ENCODE assay signal across 9 cellular contexts in the genomic region with DNA sequence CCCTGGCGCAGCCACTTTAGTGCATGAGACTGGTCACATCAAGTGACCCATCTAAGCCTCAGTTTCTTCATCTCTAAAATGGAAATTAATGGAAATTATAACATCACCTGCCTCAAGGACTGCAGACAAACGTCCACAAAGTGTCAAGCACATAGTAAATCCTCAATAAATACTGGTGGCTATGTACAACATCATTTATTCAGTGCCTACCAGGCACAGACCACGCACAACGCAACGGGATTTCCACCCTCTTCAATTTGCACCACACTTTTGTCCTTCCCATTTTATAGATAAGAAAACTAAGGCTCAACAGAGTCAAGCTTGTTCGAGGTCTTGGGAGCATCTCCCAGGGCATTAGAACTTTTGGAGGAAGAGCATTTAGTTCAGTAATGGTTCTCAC. TPM values are rescaled to one million over a fixed set of nuclear protein-coding genes. Genes with fewer than 3 reads are reported as not detected.
DNase-seq lines count a peak whose midpoint lies in the region; ATAC-seq, FAIRE-seq and TF ChIP-seq lines count a peak whose summit lies in the region.
"Had no signal": no experiment of that assay in that cellular context is flagged by ENCODE, and none has a peak within 500 bp of the region (broad histone marks: within the 10 kb centered on the region; RNA-seq: fewer than 3 reads in every experiment).

No MANE protein-coding gene starts in this region.

- POLR2A ChIA-PET in HepG2 (lab: Yijun Ruan, JAX): interaction anchor here (2.4 kb wide), 1 partner anchor 60 kb away, joined by 19 read pairs; the partner anchor contains the start of gene TIMM44

- H3K4me1 ChIP-seq in HepG2 (ENCODE audit: insufficient read depth, low read length): peaks cover 51% of the 10 kb centered on the region
- H3K4me1 ChIP-seq in thymus (ENCODE audit: control insufficient read depth, insufficient read depth, low read length): peaks cover 20% of the 10 kb centered on the region

- no peak for TF ChIP-seq EP300 in HepG2 (IDR thresholded peaks at IDR 0.05; ENCODE audit: low read depth in 2 of 2, low read length in 2 of 2)
- TF ChIP-seq EP300 in HepG2 (CRISPR knock-in tag; IDR thresholded peaks at IDR 0.05; ENCODE audit: borderline replicate concordance): no peak

- H3K9me3 ChIP-seq in HepG2 (ENCODE audit: low read length): no peaks in the 10 kb centered on the region
- no peaks in the 10 kb centered on the region for H3K9me3 ChIP-seq in thymus (ENCODE audit: control insufficient read depth)

- peak overlapping the region; percentile 94 for H3K4me3 Mint-ChIP-seq in activated naive CD4-positive, alpha-beta T cell treated with anti-CD3 and anti-CD28 coated beads for 36 hours
- peak overlapping the region; percentile 97 for H3K4me3 Mint-ChIP-seq in activated naive CD8-positive, alpha-beta T cell

- no peaks in the 10 kb centered on the region for H3K27me3 Mint-ChIP-seq in activated naive CD4-positive, alpha-beta T cell treated with anti-CD3 and anti-CD28 coated beads for 36 hours (ENCODE audit: low read depth)
- H3K27me3 Mint-ChIP-seq in activated naive CD8-positive, alpha-beta T cell: no peaks in the 10 kb centered on the region

- peaks cover 51% of the 10 kb centered on the region for H4K20me1 ChIP-seq in HepG2 (ENCODE audit: insufficient read depth, low read length)

- H2AFZ ChIP-seq in HepG2 (ENCODE audit: low read length): no peak overlapping the region

- 37% methylated on average over 6 of the region's 6 CpGs for WGBS in HepG2 (ENCODE audit: low lambda C conversion rate)
- 77% methylated on average over 6 of the region's 6 CpGs for whole genome bisulfite sequencing in thymus

- TSS peak; percentile 75 for BruUV-seq in HepG2 (replicated peaks; lab: Mats Ljungman, UMichigan)

- no peak for FAIRE-seq in HepG2 (lab: Jason Lieb, UNC)

- no peak for ATAC-seq in HepG2

- intact Hi-C loops in activated naive CD4-positive, alpha-beta T cell treated with anti-CD3 and anti-CD28 coated beads for 36 hours (cut with micrococcal nuclease): loop anchor here (10.0 kb wide), 2 partner anchors 139 to 441 kb away; partner anchors contain the start of gene HNRNPM
- intact Hi-C loops in HepG2 (cut with micrococcal nuclease; ENCODE audit: unreplicated experiment): no loop called here

- TF ChIP-seq POLR2A in HepG2 (IDR thresholded peaks at IDR 0.05; ENCODE audit: insufficient read depth in 1 of 2, low read depth in 2 of 2, low read length in 2 of 2): no peak

- H3K79me2 ChIP-seq in HepG2 (ENCODE audit: insufficient read depth, low read length): peaks cover 60% of the 10 kb centered on the region

- H3K4me2 ChIP-seq in HepG2 (ENCODE audit: low read depth, low read length): peak overlapping the region; percentile 91

- TF ChIP-seq CTCF in HepG2 (CRISPR knock-in tag; IDR thresholded peaks at IDR 0.05): no peak

- peak overlapping the region; percentile 86 for H3K9ac ChIP-seq in HepG2 (ENCODE audit: insufficient read depth, low read depth, low read length)

- peak overlapping the region; percentile 87 to 100 (median 89) for H3K4me3 ChIP-seq in HepG2 (replicated peaks in 1 of 3; ENCODE audit: insufficient read depth in 1 of 3, low read depth in 2 of 3, low read length in 3 of 3)
- H3K4me3 ChIP-seq in thymus (ENCODE audit: low read length): peak overlapping the region; percentile 98

- H3K4me1 Mint-ChIP-seq in activated naive CD4-positive, alpha-beta T cell treated with anti-CD3 and anti-CD28 coated beads for 36 hours (ENCODE audit: low read depth): peaks cover 42% of the 10 kb centered on the region
- peaks cover 43% of the 10 kb centered on the region for H3K4me1 Mint-ChIP-seq in activated naive CD8-positive, alpha-beta T cell (ENCODE audit: low read depth)

- H3K27ac ChIP-seq in HepG2 (ENCODE audit: extremely low read length, insufficient read depth, low read length): peak overlapping the region; percentile 5
- H3K27ac ChIP-seq in thymus (ENCODE audit: low read depth): no peak overlapping the region

- no peak overlapping the region for H3K27ac Mint-ChIP-seq in activated naive CD4-positive, alpha-beta T cell treated with anti-CD3 and anti-CD28 coated beads for 36 hours
- peak overlapping the region; percentile 89 for H3K27ac Mint-ChIP-seq in activated naive CD8-positive, alpha-beta T cell

- H3K36me3 ChIP-seq in HepG2 (replicated peaks in 1 of 2; ENCODE audit: control insufficient read depth in 1 of 2, insufficient read depth in 2 of 2, low read length in 2 of 2) (peaks cover 6 to 8% of the 10 kb centered on the region in 2 experiments; a peak in 4 of 5 replicates), thymus (ENCODE audit: control insufficient read depth, insufficient read depth) (peaks cover 12% of the 10 kb centered on the region)

- no peaks in the 10 kb centered on the region for H3K9me3 Mint-ChIP-seq in activated naive CD4-positive, alpha-beta T cell treated with anti-CD3 and anti-CD28 coated beads for 36 hours
- H3K9me3 Mint-ChIP-seq in activated naive CD8-positive, alpha-beta T cell (ENCODE audit: low read depth): no peaks in the 10 kb centered on the region

- TF ChIP-seq RAD21 in HepG2 (CRISPR knock-in tag; IDR thresholded peaks at IDR 0.05): no peak

- in situ Hi-C loops in HepG2 (cut with HindIII; ENCODE audit: extremely low pct_ligation_motif_present, low pct_unique_long_range_greater_than_20kb): loop anchor here (25.0 kb wide), 1 partner anchor 258 kb away; no protein-coding TSS in a partner anchor

- peaks cover 10% of the 10 kb centered on the region for H3K36me3 Mint-ChIP-seq in activated naive CD4-positive, alpha-beta T cell treated with anti-CD3 and anti-CD28 coated beads for 36 hours (ENCODE audit: low read depth)
- no peaks in the 10 kb centered on the region for H3K36me3 Mint-ChIP-seq in activated naive CD8-positive, alpha-beta T cell

- CTCF ChIA-PET in activated naive CD4-positive, alpha-beta T cell treated with anti-CD3 and anti-CD28 coated beads for 36 hours (lab: Charles Lee): interaction anchor here (0.6 to 2.3 kb wide), 4 partner anchors 14 to 866 kb away, joined by 3 to 18 read pairs (median 4); partner anchors contain the start of gene TIMM44
- CTCF ChIA-PET in HepG2 (lab: Yijun Ruan, JAX; ENCODE audit: low intra/inter-chr PET ratio, low total read pairs): no interaction called here

- no peak for DNase-seq in activated naive CD4-positive, alpha-beta T cell treated with anti-CD3 and anti-CD28 coated beads for 36 hours
- no peak for DNase-seq in activated naive CD4-positive, alpha-beta T cell (lab: John Stamatoyannopoulos, UW)
- no peak for DNase-seq in HepG2 (ENCODE audit: low spot score)
- no peak for DNase-seq in dermis blood vessel endothelial cell
- no peak for DNase-seq in mesenteric fat pad (ENCODE audit: low spot score)
- no peak for DNase-seq in NCI-H526 treated with DMSO at 0.1 percent for 48 hours (lab: John Stamatoyannopoulos, UW)
- DNase-seq: DMS 273 treated with DMSO at 0.1 percent for 48 hours had no signal

- no peaks in the 10 kb centered on the region for H3K27me3 ChIP-seq in HepG2 (ENCODE audit: control insufficient read depth in 1 of 2, insufficient read depth in 2 of 2, low read length in 2 of 2)
- no peaks in the 10 kb centered on the region for H3K27me3 ChIP-seq in thymus (ENCODE audit: control insufficient read depth, insufficient read depth)

RNA-seq across cellular contexts. Expression of gene ELAVL1, which starts 1.4 kb away (rescaled TPM):
- total RNA-seq in activated naive CD4-positive, alpha-beta T cell treated with anti-CD3 and anti-CD28 coated beads for 36 hours: 100 to 1,000 TPM; 135 to 140 TPM
- total RNA-seq in HepG2 (2016; rRNA removed; fragmentation: Illumina TruSeq; extraction: Trizol) (38.4 and 58.2 TPM in 2 replicates), dermis blood vessel endothelial cell (43.2 and 98.7 TPM in 2 replicates), mesenteric fat pad (60.2 TPM)
- total RNA-seq in HepG2 (2016; cell fraction: cytosol; rRNA removed; fragmentation: Illumina TruSeq; extraction: Trizol; ENCODE audit: low read depth): 8.6 and 10.0 TPM in 2 replicates
- 41.2 and 51.9 TPM in 2 replicates for total RNA-seq in HepG2 (2016; cell fraction: insoluble cytoplasmic fraction; rRNA removed; fragmentation: Illumina TruSeq; extraction: Trizol)
- 24.1 and 24.3 TPM in 2 replicates for total RNA-seq in HepG2 (2016; cell fraction: membrane; rRNA removed; fragmentation: Illumina TruSeq; extraction: Trizol)
- total RNA-seq in HepG2 (2016; cell fraction: nucleus; rRNA removed; fragmentation: Illumina TruSeq; extraction: Trizol): 22.6 and 27.5 TPM in 2 replicates
- polyA plus RNA-seq in HepG2 (2011; rRNA removed) (25.6 and 27.9 TPM in 2 replicates), thymus (20.8 TPM)
- polyA plus RNA-seq in HepG2 (2011; cell fraction: cytosol; rRNA removed): 35.9 and 37.1 TPM in 2 replicates
- polyA plus RNA-seq in HepG2 (2011; cell fraction: nucleus; rRNA removed): 16.7 and 17.2 TPM in 2 replicates
- 37.6 and 45.7 TPM in 2 replicates for polyA plus RNA-seq in HepG2 (2012)
- polyA plus RNA-seq in HepG2 (2016; cell fraction: cytosol; fragmentation: Illumina TruSeq; extraction: Trizol; ENCODE audit: low read depth): 16.8 and 20.9 TPM in 2 replicates
- polyA plus RNA-seq in HepG2 (2016; cell fraction: insoluble cytoplasmic fraction; fragmentation: Illumina TruSeq; extraction: Trizol; ENCODE audit: low read depth): 86.4 and 99.7 TPM in 2 replicates
- 22.9 and 27.5 TPM in 2 replicates for polyA plus RNA-seq in HepG2 (2016; cell fraction: membrane; fragmentation: Illumina TruSeq; extraction: Trizol; ENCODE audit: low read depth)
- polyA plus RNA-seq in HepG2 (2016; cell fraction: nucleus; fragmentation: Illumina TruSeq; extraction: Trizol; ENCODE audit: insufficient read depth, low read depth): 51.0 and 52.2 TPM in 2 replicates
- 35.9 and 54.6 TPM in 2 replicates for polyA minus RNA-seq in HepG2 (2011; rRNA and poly(A)+ RNA removed; ENCODE audit: low replicate concordance)
- 26.8 and 28.9 TPM in 2 replicates for polyA minus RNA-seq in HepG2 (2011; cell fraction: cytosol; rRNA and poly(A)+ RNA removed)
- 7.3 and 10.2 TPM in 2 replicates for polyA minus RNA-seq in HepG2 (2011; cell fraction: nucleus; rRNA and poly(A)+ RNA removed)

RNA-seq across cellular contexts. Expression of gene CCL25, which starts 48.6 kb away (rescaled TPM):
- not detected for total RNA-seq in activated naive CD4-positive, alpha-beta T cell treated with anti-CD3 and anti-CD28 coated beads for 36 hours
- total RNA-seq in HepG2 (2016; rRNA removed; fragmentation: Illumina TruSeq; extraction: Trizol) (not detected in 2 replicates), dermis blood vessel endothelial cell (not detected in 2 replicates), mesenteric fat pad (not detected)
- total RNA-seq in HepG2 (2016; cell fraction: cytosol; rRNA removed; fragmentation: Illumina TruSeq; extraction: Trizol; ENCODE audit: low read depth): not detected in 2 replicates
- total RNA-seq in HepG2 (2016; cell fraction: insoluble cytoplasmic fraction; rRNA removed; fragmentation: Illumina TruSeq; extraction: Trizol): not detected in 2 replicates
- total RNA-seq in HepG2 (2016; cell fraction: membrane; rRNA removed; fragmentation: Illumina TruSeq; extraction: Trizol): not detected in 2 replicates
- not detected in 2 replicates for total RNA-seq in HepG2 (2016; cell fraction: nucleus; rRNA removed; fragmentation: Illumina TruSeq; extraction: Trizol)
- polyA plus RNA-seq in HepG2 (2011; rRNA removed) (not detected in 2 replicates), thymus (33.4 TPM)
- polyA plus RNA-seq in HepG2 (2011; cell fraction: cytosol; rRNA removed): not detected in 2 replicates
- polyA plus RNA-seq in HepG2 (2011; cell fraction: nucleus; rRNA removed): not detected in 2 replicates
- polyA plus RNA-seq in HepG2 (2012): not detected in 2 replicates
- not detected in 2 replicates for polyA plus RNA-seq in HepG2 (2016; cell fraction: cytosol; fragmentation: Illumina TruSeq; extraction: Trizol; ENCODE audit: low read depth)
- polyA plus RNA-seq in HepG2 (2016; cell fraction: insoluble cytoplasmic fraction; fragmentation: Illumina TruSeq; extraction: Trizol; ENCODE audit: low read depth): not detected in 2 replicates
- polyA plus RNA-seq in HepG2 (2016; cell fraction: membrane; fragmentation: Illumina TruSeq; extraction: Trizol; ENCODE audit: low read depth): not detected in 2 replicates
- not detected in 2 replicates for polyA plus RNA-seq in HepG2 (2016; cell fraction: nucleus; fragmentation: Illumina TruSeq; extraction: Trizol; ENCODE audit: insufficient read depth, low read depth)
- polyA minus RNA-seq in HepG2 (2011; rRNA and poly(A)+ RNA removed; ENCODE audit: low replicate concordance): not detected in 2 replicates
- polyA minus RNA-seq in HepG2 (2011; cell fraction: cytosol; rRNA and poly(A)+ RNA removed): not detected in 2 replicates
- not detected in 2 replicates for polyA minus RNA-seq in HepG2 (2011; cell fraction: nucleus; rRNA and poly(A)+ RNA removed)
